Comparison of ENCODE assay signal across 24 cellular contexts in genomic region chr12:82057770-82058169, GRCh38.
DNase-seq lines count a peak whose midpoint lies in the region; ATAC-seq and TF ChIP-seq lines count a peak whose summit lies in the region.
"Had no signal": no experiment of that assay in that cellular context is flagged by ENCODE, and none has a peak within 500 bp of the region (broad histone marks: within the 10 kb centered on the region; RNA-seq: fewer than 3 reads in every experiment).

No MANE protein-coding gene starts in this region.

- no peaks in the 10 kb centered on the region for H3K36me3 Mint-ChIP-seq in T-cell
- H3K36me3 Mint-ChIP-seq: CD4-positive, alpha-beta memory T cell had no signal

- TF ChIP-seq EP300 in ovary (IDR thresholded peaks at IDR 0.05), result no peak

- TF ChIP-seq CTCF in kidney epithelial cell (IDR thresholded peaks at IDR 0.05; ENCODE audit: insufficient read depth, low read length, poor library complexity, severe bottlenecking) (no peak), dorsolateral prefrontal cortex (IDR thresholded peaks at IDR 0.05 in 54 of 56, conservative IDR thresholded peaks at IDR 0.05 in 2 of 56; ENCODE audit: low read depth in 1 of 56, partially characterized antibody in 56 of 56) (no peak), ovary (IDR thresholded peaks at IDR 0.05) (no peak)

- no peaks in the 10 kb centered on the region for H3K9me3 Mint-ChIP-seq in T-cell
- H3K9me3 Mint-ChIP-seq: activated T-helper 1 cell treated with anti-CD3 and anti-CD28 coated beads, Interleukin-12 subunit alpha, Interleukin-12 subunit beta, Interleukin-2, Interleukin-4 antibody, amounts not matched to agents 30 ng/mL and 10 ng/mL and 1 ng/mL, durations not matched to agents 14 hours and 24 hours and 36 hours; stimulated activated naive CD8-positive, alpha-beta T cell treated with anti-CD3 and anti-CD28 coated beads, Interleukin-15, Interleukin-2, amounts not matched to agents 100 ng/mL and 50 ng/mL, for 24 hours; T-helper 2 cell treated with Interferon-gamma antibody and Interleukin-4, amounts not matched to agents 5 μg/mL and 100 μg/mL, for 36 hours had no signal

- no peaks in the 10 kb centered on the region for H3K27me3 ChIP-seq in kidney epithelial cell (ENCODE audit: control insufficient read depth, insufficient read depth, low read length)
- no peaks in the 10 kb centered on the region for H3K27me3 ChIP-seq in dorsolateral prefrontal cortex
- no peaks in the 10 kb centered on the region for H3K27me3 ChIP-seq in ovary
- H3K27me3 ChIP-seq: heart right ventricle, right atrium auricular region, SJSA1, upper lobe of left lung had no signal

- intact Hi-C loops in dorsolateral prefrontal cortex (cut with DNase I), result no loop called here
- intact Hi-C loops in ovary (cut with DNase I), result no loop called here

- H3K27me3 Mint-ChIP-seq in T-cell, result no peaks in the 10 kb centered on the region
- H3K27me3 Mint-ChIP-seq: CD4-positive, alpha-beta memory T cell; stimulated activated naive CD8-positive, alpha-beta T cell treated with anti-CD3 and anti-CD28 coated beads, Interleukin-15, Interleukin-2, amounts not matched to agents 100 ng/mL and 50 ng/mL, for 24 hours had no signal

- H3K4me3 Mint-ChIP-seq in T-cell, result no peak overlapping the region
- H3K4me3 Mint-ChIP-seq: activated T-helper 1 cell treated with anti-CD3 and anti-CD28 coated beads, Interleukin-12 subunit alpha, Interleukin-12 subunit beta, Interleukin-2, Interleukin-4 antibody, amounts not matched to agents 30 ng/mL and 10 ng/mL and 1 ng/mL, durations not matched to agents 14 hours and 24 hours and 36 hours; stimulated activated naive CD8-positive, alpha-beta T cell treated with anti-CD3 and anti-CD28 coated beads, Interleukin-15, Interleukin-2, amounts not matched to agents 100 ng/mL and 50 ng/mL, for 24 hours; T-helper 2 cell treated with Interferon-gamma antibody and Interleukin-4, amounts not matched to agents 5 μg/mL and 100 μg/mL, for 36 hours had no signal

- ATAC-seq in T-cell (replicated peaks in 1 of 4), result no peak
- no peak for ATAC-seq in HG02623 (IDR thresholded peaks at IDR 0.05; ENCODE audit: unreplicated experiment)
- ATAC-seq: heart right ventricle, mucosa of descending colon had no signal

- CTCF ChIA-PET in T-cell (lab: Charles Lee), result interaction anchor here in 1 of 2 donors (0.7 kb wide), 1 partner anchor 43 kb away, joined by 5 read pairs; no protein-coding TSS in a partner anchor

- peak; percentile 15 for DNase-seq in Ammon's horn (ENCODE audit: low spot score)
- peak; percentile 71 for DNase-seq in LoVo (ENCODE audit: low spot score)
- DNase-seq in astrocyte of the hippocampus (ENCODE audit: low read depth, low spot score), result peak; percentile 59
- peak; percentile 77 for DNase-seq in kidney epithelial cell (ENCODE audit: low read depth)
- DNase-seq in dorsolateral prefrontal cortex, result no peak
- DNase-seq in ovary, result no peak
- no peak for DNase-seq in T-cell
- DNase-seq: activated CD8-positive, alpha-beta memory T cell treated with anti-CD3 and anti-CD28 coated beads for 24 hours; caudate nucleus; CD4-positive, alpha-beta memory T cell; effector CD8-positive, alpha-beta T cell; EL; GM23248; heart right ventricle; mucosa of descending colon; NCI-H187 treated with DMSO at 0.1 percent for 48 hours; NCI-H524; upper lobe of left lung had no signal

- WGBS in ovary, 3 donors, result 49 to 56% (median 49%) methylated on average over 2 of the region's 2 CpGs

- H3K4me3 ChIP-seq in kidney epithelial cell (ENCODE audit: low read depth, low read length), result no peak overlapping the region
- H3K4me3 ChIP-seq in dorsolateral prefrontal cortex, result no peak overlapping the region
- H3K4me3 ChIP-seq in ovary, result no peak overlapping the region
- H3K4me3 ChIP-seq: GM23248, heart right ventricle, mucosa of descending colon, right atrium auricular region, SJSA1, upper lobe of left lung had no signal

- TF ChIP-seq POLR2A in ovary (IDR thresholded peaks at IDR 0.05), result no peak

- H3K4me1 ChIP-seq in ovary (ENCODE audit: insufficient read depth), result no peaks in the 10 kb centered on the region
- H3K4me1 ChIP-seq: heart right ventricle, right atrium auricular region, SJSA1, upper lobe of left lung had no signal

- H3K27ac ChIP-seq in dorsolateral prefrontal cortex (peak overlapping the region in 7 of 59 donors; percentile 4 to 65 (median 24)), ovary (no peak overlapping the region)
- H3K27ac ChIP-seq: GM23248, right atrium auricular region, SJSA1, upper lobe of left lung had no signal

- POLR2A ChIA-PET in T-cell (lab: Charles Lee), result no interaction called here

- H3K36me3 ChIP-seq in kidney epithelial cell (ENCODE audit: control insufficient read depth, insufficient read depth, low read length), result no peaks in the 10 kb centered on the region
- no peaks in the 10 kb centered on the region for H3K36me3 ChIP-seq in ovary
- H3K36me3 ChIP-seq: heart right ventricle, right atrium auricular region, SJSA1, upper lobe of left lung had no signal

- no peak overlapping the region for H3K27ac Mint-ChIP-seq in T-cell
- H3K27ac Mint-ChIP-seq: activated T-helper 1 cell treated with anti-CD3 and anti-CD28 coated beads, Interleukin-12 subunit alpha, Interleukin-12 subunit beta, Interleukin-2, Interleukin-4 antibody, amounts not matched to agents 30 ng/mL and 10 ng/mL and 1 ng/mL, durations not matched to agents 14 hours and 24 hours and 36 hours; CD4-positive, alpha-beta memory T cell; stimulated activated naive CD8-positive, alpha-beta T cell treated with anti-CD3 and anti-CD28 coated beads, Interleukin-15, Interleukin-2, amounts not matched to agents 100 ng/mL and 50 ng/mL, for 24 hours; T-helper 2 cell treated with Interferon-gamma antibody and Interleukin-4, amounts not matched to agents 5 μg/mL and 100 μg/mL, for 36 hours had no signal

- H3K9me3 ChIP-seq in ovary, result no peaks in the 10 kb centered on the region
- H3K9me3 ChIP-seq: heart right ventricle, mucosa of descending colon, right atrium auricular region, SJSA1, upper lobe of left lung had no signal

- no peaks in the 10 kb centered on the region for H3K4me1 Mint-ChIP-seq in T-cell

Comparison
In these comparisons a context has a peak if more than half of its experiments do, and no peak if none do; other contexts are left out.
1. DNase-seq: peak in Ammon's horn (single experiment), LoVo (single experiment), astrocyte of the hippocampus (single experiment) and kidney epithelial cell (single experiment); none in dorsolateral prefrontal cortex (0 of 10), ovary (0 of 5) and T-cell (0 of 34).